In genomic region chr1:56469640-56470371, GRCh38 we compare ENCODE assay signal across 11 cellular contexts.
A peak's percentile ranks its signal among the peaks of the same experiment; 100 is the strongest.
DNase-seq lines count a peak whose midpoint lies in the region; ATAC-seq and TF ChIP-seq lines count a peak whose summit lies in the region.
"Had no signal": no experiment of that assay in that cellular context is flagged by ENCODE, and none has a peak within 500 bp of the region (broad histone marks: within the 10 kb centered on the region; RNA-seq: fewer than 3 reads in every experiment).

No MANE protein-coding gene starts in this region.

- no peaks in the 10 kb centered on the region for H3K36me3 ChIP-seq in ovary

- no peaks in the 10 kb centered on the region for H3K27me3 ChIP-seq in ovary

- TF ChIP-seq CTCF in ovary (IDR thresholded peaks at IDR 0.05) = no peak

- H3K4me1 Mint-ChIP-seq in activated CD8-positive, alpha-beta memory T cell treated with anti-CD3 and anti-CD28 coated beads, Interleukin-2, amount 10 ng/mL, durations not matched to agents 7 days and 5 days = no peaks in the 10 kb centered on the region
- peaks cover 0 to 31% (median 0%) of the 10 kb centered on the region in 4 donors for H3K4me1 Mint-ChIP-seq in naive thymus-derived CD8-positive, alpha-beta T cell
- H3K4me1 Mint-ChIP-seq: activated naive CD8-positive, alpha-beta T cell treated with anti-CD3 and anti-CD28 coated beads, Interleukin-2, amount 10 ng/mL, durations not matched to agents 7 days and 5 days had no signal

- no peak for TF ChIP-seq EP300 in ovary (IDR thresholded peaks at IDR 0.05)

- intact Hi-C loops in sciatic nerve (cut with DNase I) (no loop called here), ovary (cut with DNase I) (loop anchor here in 2 of 4 donors (10.0 kb wide), 1 partner anchor 105 kb away; the partner anchor contains the start of gene PLPP3 (in 2 of the 2))

- no peaks in the 10 kb centered on the region for H3K4me1 ChIP-seq in ovary (ENCODE audit: insufficient read depth)

- H3K9me3 ChIP-seq in ovary = no peaks in the 10 kb centered on the region

- no peaks in the 10 kb centered on the region for H3K36me3 Mint-ChIP-seq in activated CD8-positive, alpha-beta memory T cell treated with anti-CD3 and anti-CD28 coated beads, Interleukin-2, amount 10 ng/mL, durations not matched to agents 7 days and 5 days
- H3K36me3 Mint-ChIP-seq in naive thymus-derived CD8-positive, alpha-beta T cell = no peaks in the 10 kb centered on the region
- H3K36me3 Mint-ChIP-seq: activated naive CD8-positive, alpha-beta T cell treated with anti-CD3 and anti-CD28 coated beads, Interleukin-2, amount 10 ng/mL, durations not matched to agents 7 days and 5 days had no signal

- 59 to 77% (median 69%) methylated on average over 5 of the region's 5 CpGs for WGBS in ovary, 3 donors

- no peaks in the 10 kb centered on the region for H3K9me3 Mint-ChIP-seq in activated CD8-positive, alpha-beta memory T cell treated with anti-CD3 and anti-CD28 coated beads, Interleukin-2, amount 10 ng/mL, durations not matched to agents 7 days and 5 days (ENCODE audit: low read depth)
- peaks cover 0 to under 1% (median 0%) of the 10 kb centered on the region in 9 donors for H3K9me3 Mint-ChIP-seq in naive thymus-derived CD8-positive, alpha-beta T cell
- H3K9me3 Mint-ChIP-seq: activated naive CD8-positive, alpha-beta T cell treated with anti-CD3 and anti-CD28 coated beads, Interleukin-2, amount 10 ng/mL, durations not matched to agents 7 days and 5 days; naive B cell had no signal

- no peak overlapping the region for H3K27ac ChIP-seq in ovary

- DNase-seq in glomerular visceral epithelial cell (ENCODE audit: extremely low spot score) (peak; percentile 20), sciatic nerve (ENCODE audit: low spot score) (no peak), SW480 (ENCODE audit: low spot score) (no peak), ovary (no peak)
- DNase-seq in activated CD8-positive, alpha-beta memory T cell treated with anti-CD3 and anti-CD28 coated beads, Interleukin-2, amount 10 ng/mL, durations not matched to agents 7 days and 5 days = no peak
- no peak for DNase-seq in naive thymus-derived CD8-positive, alpha-beta T cell
- DNase-seq: activated naive CD8-positive, alpha-beta T cell treated with anti-CD3 and anti-CD28 coated beads, Interleukin-2, amount 10 ng/mL, durations not matched to agents 7 days and 5 days; naive B cell; T-helper 9 cell had no signal

- CTCF ChIA-PET in activated CD8-positive, alpha-beta memory T cell treated with anti-CD3 and anti-CD28 coated beads, Interleukin-2, amount 10 ng/mL, durations not matched to agents 7 days and 5 days (lab: Charles Lee) = no interaction called here

- H3K4me3 Mint-ChIP-seq in activated CD8-positive, alpha-beta memory T cell treated with anti-CD3 and anti-CD28 coated beads, Interleukin-2, amount 10 ng/mL, durations not matched to agents 7 days and 5 days = no peak overlapping the region
- H3K4me3 Mint-ChIP-seq in naive thymus-derived CD8-positive, alpha-beta T cell = no peak overlapping the region
- H3K4me3 Mint-ChIP-seq: activated naive CD8-positive, alpha-beta T cell treated with anti-CD3 and anti-CD28 coated beads, Interleukin-2, amount 10 ng/mL, durations not matched to agents 7 days and 5 days; naive B cell had no signal

- ATAC-seq in GM18870 (IDR thresholded peaks at IDR 0.05; ENCODE audit: unreplicated experiment) (peak; percentile 39), SK-N-SH treated with all-trans-retinoic acid at 6 μM for 48 hours (peak; percentile 57; the same call in 2 of the 3 replicates), sciatic nerve (peak; percentile 41)
- ATAC-seq in activated CD8-positive, alpha-beta memory T cell treated with anti-CD3 and anti-CD28 coated beads, Interleukin-2, amount 10 ng/mL, durations not matched to agents 7 days and 5 days = no peak
- no peak for ATAC-seq in naive thymus-derived CD8-positive, alpha-beta T cell

- H3K27me3 Mint-ChIP-seq in activated CD8-positive, alpha-beta memory T cell treated with anti-CD3 and anti-CD28 coated beads, Interleukin-2, amount 10 ng/mL, durations not matched to agents 7 days and 5 days = no peaks in the 10 kb centered on the region
- H3K27me3 Mint-ChIP-seq in naive thymus-derived CD8-positive, alpha-beta T cell = peaks cover 4 to 24% (median 11%) of the 10 kb centered on the region in 5 donors

- no peak overlapping the region for H3K27ac Mint-ChIP-seq in activated CD8-positive, alpha-beta memory T cell treated with anti-CD3 and anti-CD28 coated beads, Interleukin-2, amount 10 ng/mL, durations not matched to agents 7 days and 5 days
- no peak overlapping the region for H3K27ac Mint-ChIP-seq in naive thymus-derived CD8-positive, alpha-beta T cell
- H3K27ac Mint-ChIP-seq: activated naive CD8-positive, alpha-beta T cell treated with anti-CD3 and anti-CD28 coated beads, Interleukin-2, amount 10 ng/mL, durations not matched to agents 7 days and 5 days; naive B cell had no signal

- POLR2A ChIA-PET in naive thymus-derived CD8-positive, alpha-beta T cell (lab: Charles Lee) = no interaction called here

- no peak overlapping the region for H3K4me3 ChIP-seq in ovary

- no peak for TF ChIP-seq POLR2A in ovary (IDR thresholded peaks at IDR 0.05)

TF ChIP-seq in SK-N-SH treated with all-trans-retinoic acid at 6 μM for 48 hours, 23 proteins besides CTCF, POLR2A, EP300 and RAD21:
- TF ChIP-seq TOX (CRISPR knock-in tag; IDR thresholded peaks at IDR 0.05; ENCODE audit: borderline replicate concordance) (no peak), ZFP3 (CRISPR knock-in tag; IDR thresholded peaks at IDR 0.05) (no peak), ZNF70 (CRISPR knock-in tag; IDR thresholded peaks at IDR 0.05) (no peak), ESRRG (CRISPR knock-in tag; IDR thresholded peaks at IDR 0.05) (no peak), ZNF8 (CRISPR knock-in tag; IDR thresholded peaks at IDR 0.05) (no peak), OSR1 (CRISPR knock-in tag; IDR thresholded peaks at IDR 0.05) (no peak), ARNTL (CRISPR knock-in tag; IDR thresholded peaks at IDR 0.05; ENCODE audit: borderline replicate concordance, low read depth) (no peak), CSDC2 (CRISPR knock-in tag; IDR thresholded peaks at IDR 0.05) (no peak), TCF4 (CRISPR knock-in tag; IDR thresholded peaks at IDR 0.05; ENCODE audit: borderline replicate concordance) (no peak), RARB (CRISPR knock-in tag; IDR thresholded peaks at IDR 0.05) (no peak), PPARA (CRISPR knock-in tag; IDR thresholded peaks at IDR 0.05; ENCODE audit: borderline replicate concordance) (no peak), GLIS3 (CRISPR knock-in tag; IDR thresholded peaks at IDR 0.05) (no peak), CREB5 (CRISPR knock-in tag; IDR thresholded peaks at IDR 0.05; ENCODE audit: low read depth) (no peak), ZFP30 (CRISPR knock-in tag; IDR thresholded peaks at IDR 0.05) (no peak), BACH2 (CRISPR knock-in tag; IDR thresholded peaks at IDR 0.05; ENCODE audit: borderline replicate concordance) (no peak)
- TF ChIP-seq, protein P1, sequence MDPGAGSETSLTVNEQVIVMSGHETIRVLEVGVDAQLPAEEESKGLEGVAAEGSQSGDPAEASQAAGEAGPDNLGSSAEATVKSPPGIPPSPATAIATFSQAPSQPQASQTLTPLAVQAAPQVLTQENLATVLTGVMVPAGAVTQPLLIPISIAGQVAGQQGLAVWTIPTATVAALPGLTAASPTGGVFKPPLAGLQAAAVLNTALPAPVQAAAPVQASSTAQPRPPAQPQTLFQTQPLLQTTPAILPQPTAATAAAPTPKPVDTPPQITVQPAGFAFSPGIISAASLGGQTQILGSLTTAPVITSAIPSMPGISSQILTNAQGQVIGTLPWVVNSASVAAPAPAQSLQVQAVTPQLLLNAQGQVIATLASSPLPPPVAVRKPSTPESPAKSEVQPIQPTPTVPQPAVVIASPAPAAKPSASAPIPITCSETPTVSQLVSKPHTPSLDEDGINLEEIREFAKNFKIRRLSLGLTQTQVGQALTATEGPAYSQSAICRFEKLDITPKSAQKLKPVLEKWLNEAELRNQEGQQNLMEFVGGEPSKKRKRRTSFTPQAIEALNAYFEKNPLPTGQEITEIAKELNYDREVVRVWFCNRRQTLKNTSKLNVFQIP (CRISPR knock-in tag; IDR thresholded peaks at IDR 0.05; ENCODE audit: borderline replicate concordance, low read depth) = no peak
- TF ChIP-seq, protein P2, sequence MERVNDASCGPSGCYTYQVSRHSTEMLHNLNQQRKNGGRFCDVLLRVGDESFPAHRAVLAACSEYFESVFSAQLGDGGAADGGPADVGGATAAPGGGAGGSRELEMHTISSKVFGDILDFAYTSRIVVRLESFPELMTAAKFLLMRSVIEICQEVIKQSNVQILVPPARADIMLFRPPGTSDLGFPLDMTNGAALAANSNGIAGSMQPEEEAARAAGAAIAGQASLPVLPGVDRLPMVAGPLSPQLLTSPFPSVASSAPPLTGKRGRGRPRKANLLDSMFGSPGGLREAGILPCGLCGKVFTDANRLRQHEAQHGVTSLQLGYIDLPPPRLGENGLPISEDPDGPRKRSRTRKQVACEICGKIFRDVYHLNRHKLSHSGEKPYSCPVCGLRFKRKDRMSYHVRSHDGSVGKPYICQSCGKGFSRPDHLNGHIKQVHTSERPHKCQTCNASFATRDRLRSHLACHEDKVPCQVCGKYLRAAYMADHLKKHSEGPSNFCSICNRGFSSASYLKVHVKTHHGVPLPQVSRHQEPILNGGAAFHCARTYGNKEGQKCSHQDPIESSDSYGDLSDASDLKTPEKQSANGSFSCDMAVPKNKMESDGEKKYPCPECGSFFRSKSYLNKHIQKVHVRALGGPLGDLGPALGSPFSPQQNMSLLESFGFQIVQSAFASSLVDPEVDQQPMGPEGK (CRISPR knock-in tag; IDR thresholded peaks at IDR 0.05; ENCODE audit: borderline replicate concordance) = no peak

Comparison
In these comparisons a context has a peak if more than half of its experiments do, and no peak if none do; other contexts are left out.
1. ATAC-seq: peak in GM18870 (single experiment), SK-N-SH treated with all-trans-retinoic acid at 6 μM for 48 hours (single experiment) and sciatic nerve (single experiment); none in activated CD8-positive, alpha-beta memory T cell treated with anti-CD3 and anti-CD28 coated beads, Interleukin-2, amount 10 ng/mL, durations not matched to agents 7 days and 5 days (single experiment) and naive thymus-derived CD8-positive, alpha-beta T cell (0 of 2).